ENCODE assay signal across 19 cellular contexts in genomic region chr13:51044023-51044665, GRCh38.
A peak's percentile ranks its signal among the peaks of the same experiment; 100 is the strongest.
DNase-seq lines count a peak whose midpoint lies in the region; ATAC-seq and TF ChIP-seq lines count a peak whose summit lies in the region.
"Had no signal": no experiment of that assay in that cellular context is flagged by ENCODE, and none has a peak within 500 bp of the region (broad histone marks: within the 10 kb centered on the region; RNA-seq: fewer than 3 reads in every experiment).

No MANE protein-coding gene starts in this region.

- ATAC-seq in HG02981 (IDR thresholded peaks at IDR 0.05; ENCODE audit: unreplicated experiment) (no peak), HG03159 (IDR thresholded peaks at IDR 0.05; ENCODE audit: unreplicated experiment) (no peak)
- ATAC-seq: right cardiac atrium had no signal

- H3K79me2 ChIP-seq in neural progenitor cell (ENCODE audit: low read depth) = no peaks in the 10 kb centered on the region

- H3K4me3 ChIP-seq in LNCaP clone FGC (ENCODE audit: low read depth, low read length) (no peak overlapping the region), WERI-Rb-1 (ENCODE audit: low read depth, low read length) (no peak overlapping the region), neural progenitor cell (no peak overlapping the region)

- H3K27ac ChIP-seq in WERI-Rb-1 (no peak overlapping the region), neural progenitor cell (no peak overlapping the region)

- H3K36me3 ChIP-seq in WERI-Rb-1 (no peaks in the 10 kb centered on the region), neural progenitor cell (no peaks in the 10 kb centered on the region)
- H3K36me3 ChIP-seq: spleen had no signal

- no peak overlapping the region for H3K4me3 Mint-ChIP-seq in neural progenitor cell
- H3K4me3 Mint-ChIP-seq: CD4-positive, CD25-positive, alpha-beta regulatory T cell; nephron progenitor cell had no signal

- H3K27me3 ChIP-seq in WERI-Rb-1 (ENCODE audit: insufficient read depth, low read depth, severe bottlenecking) = no peaks in the 10 kb centered on the region
- H3K27me3 ChIP-seq in neural progenitor cell = no peaks in the 10 kb centered on the region
- H3K27me3 ChIP-seq: spleen had no signal

- peaks cover 2% of the 10 kb centered on the region for H3K27me3 Mint-ChIP-seq in neural progenitor cell (ENCODE audit: insufficient read depth, low read depth)

- H2AFZ ChIP-seq in neural progenitor cell (replicated peaks) = peak overlapping the region; percentile 10

- no peaks in the 10 kb centered on the region for H3K36me3 Mint-ChIP-seq in neural progenitor cell
- H3K36me3 Mint-ChIP-seq: CD4-positive, CD25-positive, alpha-beta regulatory T cell had no signal

- peaks cover 2% of the 10 kb centered on the region for H3K9me3 Mint-ChIP-seq in neural progenitor cell
- H3K9me3 Mint-ChIP-seq: nephron progenitor cell had no signal

- no peaks in the 10 kb centered on the region for H3K4me1 ChIP-seq in neural progenitor cell
- H3K4me1 ChIP-seq: spleen had no signal

- H3K4me1 Mint-ChIP-seq in neural progenitor cell = peaks cover 9% of the 10 kb centered on the region
- H3K4me1 Mint-ChIP-seq: CD4-positive, CD25-positive, alpha-beta regulatory T cell had no signal

- H3F3A ChIP-seq in neural progenitor cell (ENCODE audit: low read depth) = no peaks in the 10 kb centered on the region

- H3K9me3 ChIP-seq in WERI-Rb-1 (ENCODE audit: severe bottlenecking) (no peaks in the 10 kb centered on the region), neural progenitor cell (ENCODE audit: low read depth) (no peaks in the 10 kb centered on the region)
- H3K9me3 ChIP-seq: spleen had no signal

- no peak overlapping the region for H3K4me2 ChIP-seq in neural progenitor cell

- no peak overlapping the region for H3K27ac Mint-ChIP-seq in neural progenitor cell
- H3K27ac Mint-ChIP-seq: CD4-positive, CD25-positive, alpha-beta regulatory T cell; nephron progenitor cell had no signal

- peak; percentile 6 to 63 for DNase-seq in NCI-H524 (lab: John Stamatoyannopoulos, UW)
- no peak for DNase-seq in NCI-H524 treated with DMSO at 0.1 percent for 48 hours (lab: John Stamatoyannopoulos, UW)
- DNase-seq in LNCaP clone FGC (ENCODE audit: low read depth) = no peak
- peak; percentile 25 for DNase-seq in WERI-Rb-1
- DNase-seq in neural progenitor cell (ENCODE audit: low spot score) = no peak
- no peak for DNase-seq in GF-D8 (lab: John Stamatoyannopoulos, UW)
- DNase-seq: activated CD4-positive, alpha-beta T cell treated with anti-CD3 and anti-CD28 coated beads, Interleukin-2, amount 50 U/mL, for 1 hour; activated naive CD4-positive, alpha-beta T cell; activated T-cell treated with anti-CD3 and anti-CD28 coated beads, Interleukin-2, amount 50 U/mL, for 48 hours; CD4-positive, CD25-positive, alpha-beta regulatory T cell; EL; kidney; NCI-H1436; nephron progenitor cell; right cardiac atrium; spleen; trophoblast cell had no signal

- TF ChIP-seq CTCF in LNCaP clone FGC (IDR thresholded peaks at IDR 0.05; ENCODE audit: control insufficient read depth, extremely low read depth, insufficient read depth) = peak; percentile 40
- no peak for TF ChIP-seq CTCF in WERI-Rb-1 (IDR thresholded peaks at IDR 0.05; ENCODE audit: low read depth, low read length)
- no peak for TF ChIP-seq CTCF in neural progenitor cell (IDR thresholded peaks at IDR 0.05)

- H4K20me1 ChIP-seq in neural progenitor cell (ENCODE audit: low read depth) = no peaks in the 10 kb centered on the region

- no peak overlapping the region for H3K9ac ChIP-seq in neural progenitor cell

Comparison
In these comparisons a context has a peak if more than half of its experiments do, and no peak if none do; other contexts are left out.
1. DNase-seq: peak in NCI-H524 (2 of 2) and WERI-Rb-1 (single experiment); none in NCI-H524 treated with DMSO at 0.1 percent for 48 hours (single experiment), LNCaP clone FGC (single experiment), neural progenitor cell (single experiment) and GF-D8 (single experiment).